ENCODE assay signal across 9 cellular contexts in genomic region chr4:48909697-48910096, GRCh38. TPM values are rescaled to one million over a fixed set of nuclear protein-coding genes. Genes with fewer than 3 reads are reported as not detected.
A peak's percentile ranks its signal among the peaks of the same experiment; 100 is the strongest.
DNase-seq lines count a peak whose midpoint lies in the region; ATAC-seq and TF ChIP-seq lines count a peak whose summit lies in the region.
"Had no signal": no experiment of that assay in that cellular context is flagged by ENCODE, and none has a peak within 500 bp of the region (broad histone marks: within the 10 kb centered on the region; RNA-seq: fewer than 3 reads in every experiment).

No MANE protein-coding gene starts in this region.

- CTCF ChIA-PET in SK-N-SH (lab: Yijun Ruan, JAX) (interaction anchor here (1.4 kb wide), 1 partner anchor 53 kb away, joined by 3 read pairs; no protein-coding TSS in a partner anchor), mammary epithelial cell (lab: Charles Lee; ENCODE audit: low non-redundant PET) (interaction anchor here (0.6 kb wide), 2 partner anchors 35 to 59 kb away, joined by 5 to 7 read pairs; no protein-coding TSS in a partner anchor)

- ATAC-seq in HG03196 (IDR thresholded peaks at IDR 0.05; ENCODE audit: unreplicated experiment), result no peak
- no peak for ATAC-seq in HG03571 (IDR thresholded peaks at IDR 0.05; ENCODE audit: unreplicated experiment)

- in situ Hi-C loops in mammary epithelial cell (cut with MboI; ENCODE audit: low sequenced_read_pairs in 2 of 2), result loop anchor here in 1 of 2 donors (10.0 kb wide), 1 partner anchor 55 kb away; no protein-coding TSS in a partner anchor

- H3K79me2 ChIP-seq in SK-N-SH (ENCODE audit: insufficient read depth) (peaks cover 18% of the 10 kb centered on the region), mammary epithelial cell (ENCODE audit: insufficient read depth, low read length) (peaks cover 21% of the 10 kb centered on the region)

- peak overlapping the region; percentile 21; the same call in 1 of the 2 replicates for H3K9ac ChIP-seq in SK-N-SH
- H3K9ac ChIP-seq in mammary epithelial cell (ENCODE audit: insufficient read depth, low read length), result no peak overlapping the region

- H2AFZ ChIP-seq in SK-N-SH (ENCODE audit: low read depth), result peak overlapping the region; percentile 45; the same call in 1 of the 2 replicates
- H2AFZ ChIP-seq in mammary epithelial cell (ENCODE audit: low read depth, low read length), result no peak overlapping the region

- dilution Hi-C loops in mammary epithelial cell (cut with HindIII; ENCODE audit: low sequenced_read_pairs), result no loop called here

- TF ChIP-seq CTCF in SK-N-SH (IDR thresholded peaks at IDR 0.05) (no peak), mammary epithelial cell (conservative IDR thresholded peaks at IDR 0.05 in 1 of 2, IDR thresholded peaks at IDR 0.05 in 1 of 2; ENCODE audit: extremely low read depth in 1 of 2, insufficient read depth in 1 of 2, low read depth in 1 of 2, low read length in 2 of 2) (no peak)

- DNase-seq in GM04503 (ENCODE audit: low read depth) (peak; percentile 94), SK-N-SH (peak; percentile 17), mammary epithelial cell (peak; percentile 99), smooth muscle cell of the brain vasculature (ENCODE audit: low read depth, low spot score) (peak; percentile 82), mesenteric fat pad (ENCODE audit: low spot score) (no peak), NCI-H2081 (lab: John Stamatoyannopoulos, UW) (no peak)

- no peaks in the 10 kb centered on the region for H3K36me3 ChIP-seq in SK-N-SH (replicated peaks in 1 of 2; ENCODE audit: control insufficient read depth in 1 of 2, insufficient read depth in 2 of 2, low read length in 1 of 2)
- H3K36me3 ChIP-seq in mammary epithelial cell (ENCODE audit: insufficient read depth, low read length), result no peaks in the 10 kb centered on the region
- H3K36me3 ChIP-seq: heart left ventricle had no signal

- H3K27me3 ChIP-seq in SK-N-SH (ENCODE audit: insufficient read depth) (no peaks in the 10 kb centered on the region), mammary epithelial cell (ENCODE audit: insufficient read depth, low read length) (no peaks in the 10 kb centered on the region)
- H3K27me3 ChIP-seq: heart left ventricle had no signal

- no peak for TF ChIP-seq RAD21 in SK-N-SH (IDR thresholded peaks at IDR 0.05; ENCODE audit: low read length)

- no TSS peak for BruUV-seq in mammary epithelial cell (replicated peaks; lab: Mats Ljungman, UMichigan)

- H3K4me3 ChIP-seq in SK-N-SH (ENCODE audit: low read depth in 2 of 2, low read length in 1 of 2) (no peak overlapping the region), mammary epithelial cell (replicated peaks in 1 of 3; ENCODE audit: insufficient read depth in 1 of 3, low read depth in 2 of 3, low read length in 3 of 3) (no peak overlapping the region)
- H3K4me3 ChIP-seq: heart left ventricle had no signal

- H3K9me3 ChIP-seq in SK-N-SH (no peaks in the 10 kb centered on the region), mammary epithelial cell (replicated peaks; ENCODE audit: insufficient read depth, low read length) (no peaks in the 10 kb centered on the region)
- H3K9me3 ChIP-seq: heart left ventricle had no signal

- H3F3A ChIP-seq in SK-N-SH (replicated peaks; ENCODE audit: insufficient read depth), result peaks cover 47% of the 10 kb centered on the region

- WGBS in SK-N-SH (ENCODE audit: low lambda C conversion rate), result 10% methylated on average over 3 of the region's 3 CpGs
- 23% methylated on average over 3 of the region's 3 CpGs for WGBS in mammary epithelial cell (ENCODE audit: low coverage, missing lambda C conversion rate)

- peak in 1 of 2 experiments; percentile 86; a peak in 1 of 4 replicates for TF ChIP-seq EP300 in SK-N-SH (IDR thresholded peaks at IDR 0.05; ENCODE audit: borderline replicate concordance in 1 of 2, low read depth in 1 of 2, low read length in 1 of 2)

- intact Hi-C loops in mammary epithelial cell (cut with micrococcal nuclease), result loop anchor here (1.0 to 5.0 kb wide), 5 partner anchors 30 to 332 kb away; partner anchors contain the start of gene OCIAD1

- peak overlapping the region; percentile 50 to 88; a peak in 3 of 4 replicates for H3K27ac ChIP-seq in SK-N-SH (ENCODE audit: low read depth in 2 of 2, low read length in 1 of 2)
- H3K27ac ChIP-seq in mammary epithelial cell (ENCODE audit: insufficient read depth, low read depth, low read length), result peak overlapping the region; percentile 64
- H3K27ac ChIP-seq: heart left ventricle had no signal

- H4K20me1 ChIP-seq in SK-N-SH (ENCODE audit: insufficient read depth) (no peaks in the 10 kb centered on the region), mammary epithelial cell (ENCODE audit: insufficient read depth, low read length) (no peaks in the 10 kb centered on the region)

- H3K4me1 ChIP-seq in SK-N-SH (ENCODE audit: control insufficient read depth in 1 of 2, insufficient read depth in 2 of 2, low read depth in 1 of 2, low read length in 1 of 2), result peaks cover 16 to 25% of the 10 kb centered on the region in 2 experiments
- H3K4me1 ChIP-seq in mammary epithelial cell (ENCODE audit: insufficient read depth, low read length), result peaks cover 52% of the 10 kb centered on the region

- H3K4me2 ChIP-seq in SK-N-SH (peak overlapping the region; percentile 67), mammary epithelial cell (ENCODE audit: insufficient read depth, low read depth, low read length) (no peak overlapping the region)

- POLR2A ChIA-PET in SK-N-SH (lab: Yijun Ruan, JAX), result no interaction called here

- H3K9me2 ChIP-seq in SK-N-SH, result no peaks in the 10 kb centered on the region

TF ChIP-seq in SK-N-SH, 30 proteins besides CTCF, POLR2A, EP300 and RAD21 (continues in another document):
- TF ChIP-seq FOSL2 (IDR thresholded peaks at IDR 0.05; ENCODE audit: borderline replicate concordance, low read depth) (peak; percentile 97), JUND (IDR thresholded peaks at IDR 0.05) (peak; percentile 96), TCF12 (IDR thresholded peaks at IDR 0.05) (peak; percentile 86), POLR2AphosphoS5 (IDR thresholded peaks at IDR 0.05; ENCODE audit: low read depth, low read length) (peak; percentile 41; the same call in 1 of the 2 replicates), FOXM1 (IDR thresholded peaks at IDR 0.05; ENCODE audit: low read depth) (no peak), TAF1 (IDR thresholded peaks at IDR 0.05; ENCODE audit: borderline replicate concordance, low read depth, low read length) (no peak; the same call in 1 of the 2 replicates), CHD2 (IDR thresholded peaks at IDR 0.05; ENCODE audit: low read length, partially characterized antibody) (no peak), RCOR1 (IDR thresholded peaks at IDR 0.05; ENCODE audit: low read length) (no peak), SMC3 (IDR thresholded peaks at IDR 0.05; ENCODE audit: low read depth, low read length) (no peak), PBX3 (IDR thresholded peaks at IDR 0.05) (peak; percentile 73), NFIC (IDR thresholded peaks at IDR 0.05; ENCODE audit: borderline replicate concordance) (peak; percentile 83), TEAD4 (IDR thresholded peaks at IDR 0.05; ENCODE audit: borderline replicate concordance, insufficient read depth) (peak; percentile 54; the same call in 1 of the 2 replicates), USF1 (IDR thresholded peaks at IDR 0.05; ENCODE audit: borderline replicate concordance, low read depth) (no peak), IRF3 (IDR thresholded peaks at IDR 0.05; ENCODE audit: low read depth, low read length) (no peak), EZH2phosphoT487 (IDR thresholded peaks at IDR 0.05; ENCODE audit: borderline replicate concordance, low read depth) (no peak)
- TF ChIP-seq, protein P1, sequence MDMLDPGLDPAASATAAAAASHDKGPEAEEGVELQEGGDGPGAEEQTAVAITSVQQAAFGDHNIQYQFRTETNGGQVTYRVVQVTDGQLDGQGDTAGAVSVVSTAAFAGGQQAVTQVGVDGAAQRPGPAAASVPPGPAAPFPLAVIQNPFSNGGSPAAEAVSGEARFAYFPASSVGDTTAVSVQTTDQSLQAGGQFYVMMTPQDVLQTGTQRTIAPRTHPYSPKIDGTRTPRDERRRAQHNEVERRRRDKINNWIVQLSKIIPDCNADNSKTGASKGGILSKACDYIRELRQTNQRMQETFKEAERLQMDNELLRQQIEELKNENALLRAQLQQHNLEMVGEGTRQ (IDR thresholded peaks at IDR 0.05; ENCODE audit: borderline replicate concordance, low read depth, low read length), result no peak

RNA-seq across cellular contexts. Expression of gene OCIAD2, which starts 3.1 kb away (rescaled TPM):
- polyA plus RNA-seq in SK-N-SH (2012; rRNA removed) (235 and 387 TPM in 2 replicates), mammary epithelial cell (203 TPM)
- polyA plus RNA-seq in SK-N-SH (2012; cell fraction: cytosol; rRNA removed), result 362 and 414 TPM in 2 replicates
- 83.6 and 110 TPM in 2 replicates for polyA plus RNA-seq in SK-N-SH (2012; cell fraction: nucleus; rRNA removed)
- total RNA-seq in mammary epithelial cell (100 to 1,000 TPM in 1 of 2 donors, 10 to 100 TPM in 1; 19.2 to 138 TPM), mesenteric fat pad (4.5 TPM)
- 38.5 TPM for polyA minus RNA-seq in mammary epithelial cell

Comparison
In these comparisons a context has a peak if more than half of its experiments do, and no peak if none do; other contexts are left out.
1. DNase-seq: peak in GM04503 (single experiment), SK-N-SH (single experiment), mammary epithelial cell (single experiment) and smooth muscle cell of the brain vasculature (single experiment); none in mesenteric fat pad (single experiment) and NCI-H2081 (0 of 2).